20 cellular contexts compared by ENCODE assay signal in the genomic region with DNA sequence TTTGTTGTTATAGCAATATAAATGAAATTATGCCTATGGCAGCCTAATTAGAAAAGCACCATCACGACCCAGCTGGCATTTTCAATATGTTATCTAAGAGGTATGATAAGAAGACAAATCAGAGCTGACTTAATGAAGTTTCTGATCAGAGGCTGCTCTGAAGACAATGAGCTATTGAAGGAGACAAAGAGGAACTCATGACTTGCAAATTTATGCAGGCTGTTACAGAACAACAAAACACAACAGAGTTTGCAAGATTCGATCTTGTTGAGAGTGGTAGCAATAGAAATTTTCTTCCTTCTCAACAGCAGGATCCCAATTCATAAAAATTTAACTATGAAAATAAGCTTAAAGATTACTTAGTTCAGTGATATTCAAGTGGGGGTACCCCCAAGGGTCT. TPM values are rescaled to one million over a fixed set of nuclear protein-coding genes. Genes with fewer than 3 reads are reported as not detected.
"Had no signal": no experiment of that assay in that cellular context is flagged by ENCODE, and none has a peak within 500 bp of the region (broad histone marks: within the 10 kb centered on the region; RNA-seq: fewer than 3 reads in every experiment).

No MANE protein-coding gene starts in this region.

- H3K4me1 Mint-ChIP-seq: nephron had no signal

- H3K4me3 Mint-ChIP-seq: activated T-cell treated with anti-CD3 and anti-CD28 coated beads, Interleukin-2, amount 50 U/mL, for 4 hours; brain; nephron; stimulated activated naive CD8-positive, alpha-beta T cell treated with anti-CD3 and anti-CD28 coated beads, Interleukin-15, Interleukin-2, amounts not matched to agents 100 ng/mL and 50 ng/mL, for 24 hours; T-helper 1 cell treated with Interleukin-12 subunit alpha and Interleukin-12 subunit beta and Interleukin-4 antibody, amounts not matched to agents 30 μg/mL and 1 μg/mL, for 36 hours had no signal

- H3K27ac Mint-ChIP-seq: activated naive CD4-positive, alpha-beta T cell treated with anti-CD3 and anti-CD28 coated beads, Interleukin-2, amount 50 U/mL, for 72 hours; nephron; stimulated activated naive CD8-positive, alpha-beta T cell treated with anti-CD3 and anti-CD28 coated beads, Interleukin-15, Interleukin-2, amounts not matched to agents 100 ng/mL and 50 ng/mL, for 24 hours; T-helper 1 cell treated with Interleukin-12 subunit alpha and Interleukin-12 subunit beta and Interleukin-4 antibody, amounts not matched to agents 30 μg/mL and 1 μg/mL, for 36 hours had no signal

- H3K27ac ChIP-seq: SK-N-MC had no signal

- DNase-seq: activated CD4-positive, alpha-beta T cell treated with anti-CD3 and anti-CD28 coated beads, Interleukin-2, amount 50 U/mL, for 48 hours; activated CD4-positive, CD25-positive, alpha-beta regulatory T cell treated with anti-CD3 and anti-CD28 coated beads, Interleukin-2, amount 50 U/mL, for 72 hours; activated effector memory CD4-positive, alpha-beta T cell treated with anti-CD3 and anti-CD28 coated beads, Interleukin-2, amount 50 U/mL, for 16 hours; activated T-cell treated with anti-CD3 and anti-CD28 coated beads, Interleukin-2, amount 50 U/mL, for 4 hours; amniotic stem cell; cerebellar nuclear complex; occipital lobe; stimulated activated CD4-positive, alpha-beta T cell treated with anti-CD3 and anti-CD28 coated beads, Interleukin-4, amount 100 ng/mL, for 1 hour had no signal

- H3K9me3 Mint-ChIP-seq: activated naive CD4-positive, alpha-beta T cell treated with anti-CD3 and anti-CD28 coated beads, Interleukin-2, amount 50 U/mL, for 72 hours; activated T-cell treated with anti-CD3 and anti-CD28 coated beads, Interleukin-2, amount 50 U/mL, for 4 hours; nephron; stimulated activated naive CD8-positive, alpha-beta T cell treated with anti-CD3 and anti-CD28 coated beads, Interleukin-15, Interleukin-2, amounts not matched to agents 100 ng/mL and 50 ng/mL, for 24 hours; T-helper 1 cell treated with Interleukin-12 subunit alpha and Interleukin-12 subunit beta and Interleukin-4 antibody, amounts not matched to agents 30 μg/mL and 1 μg/mL, for 36 hours had no signal

- H3K27me3 Mint-ChIP-seq: brain had no signal

- H3K4me3 ChIP-seq: SK-N-MC had no signal

- ATAC-seq: activated naive CD4-positive, alpha-beta T cell treated with anti-CD3 and anti-CD28 coated beads, Interleukin-2, amount 50 U/mL, for 72 hours; activated T-cell treated with anti-CD3 and anti-CD28 coated beads, Interleukin-2, amount 50 U/mL, for 4 hours; left lobe of liver had no signal

- H3K36me3 Mint-ChIP-seq: activated naive CD4-positive, alpha-beta T cell treated with anti-CD3 and anti-CD28 coated beads, Interleukin-2, amount 50 U/mL, for 72 hours; brain had no signal

RNA-seq across cellular contexts. Expression of a gene that starts 7.7 kb away (rescaled TPM):
- total RNA-seq: activated naive CD4-positive, alpha-beta T cell treated with anti-CD3 and anti-CD28 coated beads, Interleukin-2, amount 50 U/mL, for 72 hours; activated T-cell treated with anti-CD3 and anti-CD28 coated beads, Interleukin-2, amount 50 U/mL, for 4 hours; fibroblast of lung; left lobe of liver; mammary epithelial cell; pulmonary artery endothelial cell; urinary bladder had no signal
- polyA plus RNA-seq: fibroblast of lung, mammary epithelial cell, thymus, urinary bladder had no signal
